Comparison of ENCODE assay signal across 13 cellular contexts in genomic region chr9:2220036-2220435, GRCh38.
DNase-seq lines count a peak whose midpoint lies in the region; ATAC-seq, FAIRE-seq and TF ChIP-seq lines count a peak whose summit lies in the region.
"Had no signal": no experiment of that assay in that cellular context is flagged by ENCODE, and none has a peak within 500 bp of the region (broad histone marks: within the 10 kb centered on the region; RNA-seq: fewer than 3 reads in every experiment).

No MANE protein-coding gene starts in this region.

- H2AFZ ChIP-seq in GM23248 (no peak overlapping the region), PC-3 (ENCODE audit: low read length) (peak overlapping the region; percentile 5; the same call in 1 of the 2 replicates), K562 (ENCODE audit: low read depth, low read length) (no peak overlapping the region)

- peak; percentile 48 for DNase-seq in Daoy (ENCODE audit: low read depth)
- DNase-seq in GM23248: peak; percentile 15
- DNase-seq in PC-3: peak; percentile 68
- no peak for DNase-seq in K562 (ENCODE audit: extremely low read depth in 1 of 4, low spot score in 3 of 4)
- no peak for DNase-seq in NCI-H187 (lab: John Stamatoyannopoulos, UW)
- no peak for DNase-seq in activated naive CD4-positive, alpha-beta T cell treated with Interleukin-2 at 50 U/mL for 16 hours
- DNase-seq in mesendoderm: no peak
- DNase-seq: ACHN; CD4-positive, CD25-positive, alpha-beta regulatory T cell; GDM1 had no signal

- H3K4ac ChIP-seq in mesendoderm (ENCODE audit: low read depth, low read length): no peak overlapping the region

- WGBS in GM23248 (ENCODE audit: low coverage in 1 of 2, low lambda C conversion rate in 2 of 2, missing lambda C conversion rate in 2 of 2), 2 experiments: 61 to 63% methylated on average over 3 of the region's 3 CpGs
- WGBS in K562 (ENCODE audit: insufficient coverage, low coverage, missing lambda C conversion rate): 0% methylated on average over 3 of the region's 3 CpGs
- WGBS in mesendoderm (ENCODE audit: extremely low coverage, insufficient coverage, low lambda C conversion rate): no CpG with 5 or more reads among the region's 3 CpGs

- intact Hi-C loops in PC-3 (cut with micrococcal nuclease): no loop called here
- intact Hi-C loops in K562 (cut with micrococcal nuclease): no loop called here

- H3K56ac ChIP-seq in mesendoderm (ENCODE audit: low read length): no peak overlapping the region

- in situ Hi-C loops in GM23248 (cut with MboI) (no loop called here), K562 (cut with MboI) (no loop called here)

- no peaks in the 10 kb centered on the region for H3K79me2 ChIP-seq in GM23248 (ENCODE audit: insufficient read depth)
- H3K79me2 ChIP-seq in PC-3 (ENCODE audit: low read length): no peaks in the 10 kb centered on the region
- no peaks in the 10 kb centered on the region for H3K79me2 ChIP-seq in K562 (ENCODE audit: control insufficient read depth, insufficient read depth, low read length)
- H3K79me2 ChIP-seq in mesendoderm (ENCODE audit: control insufficient read depth, insufficient read depth, low read length): no peaks in the 10 kb centered on the region

- no peak for TF ChIP-seq POLR2A in K562 (conservative IDR thresholded peaks at IDR 0.05)

- H3K36me3 ChIP-seq in GM23248 (ENCODE audit: low read depth): no peaks in the 10 kb centered on the region
- H3K36me3 ChIP-seq in PC-3 (ENCODE audit: low read depth, low read length): no peaks in the 10 kb centered on the region
- H3K36me3 ChIP-seq in K562 (ENCODE audit: control insufficient read depth, insufficient read depth, low read length): no peaks in the 10 kb centered on the region
- H3K36me3 ChIP-seq in mesendoderm (ENCODE audit: control insufficient read depth, insufficient read depth, low read length): no peaks in the 10 kb centered on the region
- H3K36me3 ChIP-seq: BLaER1 treated with 17β-estradiol and CSF1 and Interleukin-3, amounts not matched to agents 10 nM and 100 nM had no signal

- TF ChIP-seq EP300 in K562 (IDR thresholded peaks at IDR 0.05; ENCODE audit: low read length): no peak

- H3K23ac ChIP-seq in mesendoderm (ENCODE audit: low read length): no peak overlapping the region

- H3K18ac ChIP-seq in mesendoderm (ENCODE audit: low read length): no peak overlapping the region

- no peak overlapping the region for H2AK5ac ChIP-seq in mesendoderm (ENCODE audit: low read length)

- CTCF ChIA-PET in PC-3 (lab: Charles Lee): no interaction called here
- CTCF ChIA-PET in K562 (lab: Yijun Ruan, JAX; ENCODE audit: low intra/inter-chr PET ratio): no interaction called here

- no TSS peak for BruUV-seq in PC-3 (replicated peaks; lab: Mats Ljungman, UMichigan)
- BruUV-seq in K562 (replicated peaks; lab: Mats Ljungman, UMichigan): no TSS peak

- ATAC-seq in PC-3: peak; percentile 66; the same call in 1 of the 2 replicates
- ATAC-seq in K562: no peak

- no peak overlapping the region for H2BK15ac ChIP-seq in mesendoderm (replicated peaks; ENCODE audit: low read depth)

- H3F3A ChIP-seq in GM23248 (ENCODE audit: insufficient read depth) (no peaks in the 10 kb centered on the region), PC-3 (ENCODE audit: low read length, unreplicated experiment) (no peaks in the 10 kb centered on the region)

- H3K4me2 ChIP-seq in GM23248 (ENCODE audit: unreplicated experiment): no peak overlapping the region
- no peak overlapping the region for H3K4me2 ChIP-seq in PC-3 (ENCODE audit: low read length)
- no peak overlapping the region for H3K4me2 ChIP-seq in K562 (ENCODE audit: insufficient read depth, low read length)
- no peak overlapping the region for H3K4me2 ChIP-seq in mesendoderm (ENCODE audit: low read length)
- H3K4me2 ChIP-seq: BLaER1 treated with 17β-estradiol and CSF1 and Interleukin-3, amounts not matched to agents 10 nM and 100 nM had no signal

- H3K79me1 ChIP-seq in mesendoderm (ENCODE audit: low read length): no peaks in the 10 kb centered on the region

- H2BK5ac ChIP-seq in mesendoderm (ENCODE audit: low read length): no peak overlapping the region

- FAIRE-seq in K562 (lab: Jason Lieb, UNC): no peak
- FAIRE-seq: GM12892, H54 had no signal

- H4K5ac ChIP-seq in mesendoderm (ENCODE audit: low read length): no peak overlapping the region

- H3K4me3 ChIP-seq in GM23248: no peak overlapping the region
- no peak overlapping the region for H3K4me3 ChIP-seq in PC-3 (ENCODE audit: low read length)
- no peak overlapping the region for H3K4me3 ChIP-seq in K562
- H3K4me3 ChIP-seq in mesendoderm (ENCODE audit: low read length): no peak overlapping the region
- H3K4me3 ChIP-seq: BLaER1 treated with 17β-estradiol and CSF1 and Interleukin-3, amounts not matched to agents 10 nM and 100 nM had no signal

- H3K27ac ChIP-seq in GM23248: no peak overlapping the region
- H3K27ac ChIP-seq in PC-3 (ENCODE audit: low read length): peak overlapping the region; percentile 32
- H3K27ac ChIP-seq in K562 (ENCODE audit: extremely low read depth, low read depth, low read length): no peak overlapping the region
- no peak overlapping the region for H3K27ac ChIP-seq in mesendoderm (ENCODE audit: low read depth, low read length)
- H3K27ac ChIP-seq: BLaER1 treated with 17β-estradiol and CSF1 and Interleukin-3, amounts not matched to agents 10 nM and 100 nM had no signal

- H3K9me3 ChIP-seq in GM23248 (ENCODE audit: low read depth): no peaks in the 10 kb centered on the region
- no peaks in the 10 kb centered on the region for H3K9me3 ChIP-seq in PC-3 (ENCODE audit: low read length)
- H3K9me3 ChIP-seq in K562 (replicated peaks; ENCODE audit: control insufficient read depth, insufficient read depth, low read depth, low read length): no peaks in the 10 kb centered on the region; the same call in 1 of the 2 replicates

- H3K27me3 ChIP-seq in GM23248 (replicated peaks; ENCODE audit: insufficient read depth) (no peaks in the 10 kb centered on the region), PC-3 (ENCODE audit: low read length) (no peaks in the 10 kb centered on the region), K562 (ENCODE audit: control insufficient read depth in 2 of 2, insufficient read depth in 2 of 2, low read length in 2 of 2) (no peaks in the 10 kb centered on the region), mesendoderm (ENCODE audit: insufficient read depth, low read length, poor library complexity) (no peaks in the 10 kb centered on the region)
- H3K27me3 ChIP-seq: BLaER1 treated with 17β-estradiol and CSF1 and Interleukin-3, amounts not matched to agents 10 nM and 100 nM had no signal

- H4K20me1 ChIP-seq in GM23248 (ENCODE audit: insufficient read depth): no peaks in the 10 kb centered on the region
- H4K20me1 ChIP-seq in PC-3 (ENCODE audit: low read length): no peaks in the 10 kb centered on the region
- H4K20me1 ChIP-seq in K562 (replicated peaks; ENCODE audit: control insufficient read depth, insufficient read depth, low read length): no peaks in the 10 kb centered on the region
- H4K20me1 ChIP-seq: BLaER1 treated with 17β-estradiol and CSF1 and Interleukin-3, amounts not matched to agents 10 nM and 100 nM had no signal

- TF ChIP-seq CTCF in PC-3 (conservative IDR thresholded peaks at IDR 0.05; ENCODE audit: low read depth, low read length) (no peak), K562 (IDR thresholded peaks at IDR 0.05 in 2 of 3, conservative IDR thresholded peaks at IDR 0.05 in 1 of 3; ENCODE audit: insufficient read depth in 2 of 3, low read depth in 1 of 3, low read length in 3 of 3) (no peak)

- no peak for TF ChIP-seq RAD21 in K562 (CRISPR knock-in tag; conservative IDR thresholded peaks at IDR 0.05 in 1 of 2, IDR thresholded peaks at IDR 0.05 in 1 of 2)

- H3K4me1 ChIP-seq in GM23248 (ENCODE audit: insufficient read depth) (no peaks in the 10 kb centered on the region), PC-3 (ENCODE audit: insufficient read depth, low read length) (peaks cover 15% of the 10 kb centered on the region), K562 (replicated peaks in 1 of 2; ENCODE audit: control insufficient read depth in 2 of 2, insufficient read depth in 2 of 2, low read length in 2 of 2) (no peaks in the 10 kb centered on the region), mesendoderm (ENCODE audit: control insufficient read depth, low read depth, low read length) (no peaks in the 10 kb centered on the region)
- H3K4me1 ChIP-seq: BLaER1 treated with 17β-estradiol and CSF1 and Interleukin-3, amounts not matched to agents 10 nM and 100 nM had no signal

- H2BK120ac ChIP-seq in mesendoderm (ENCODE audit: low read depth, low read length): no peak overlapping the region

- H4K8ac ChIP-seq in mesendoderm (ENCODE audit: low read depth, low read length): no peak overlapping the region

- H3K9me2 ChIP-seq in GM23248 (ENCODE audit: insufficient read depth) (no peaks in the 10 kb centered on the region), PC-3 (replicated peaks; ENCODE audit: low read length) (no peaks in the 10 kb centered on the region)

- no peak overlapping the region for H3K9ac ChIP-seq in GM23248
- no peak overlapping the region for H3K9ac ChIP-seq in PC-3 (ENCODE audit: low read length)
- H3K9ac ChIP-seq in K562 (ENCODE audit: insufficient read depth in 1 of 2, low read depth in 2 of 2, low read length in 2 of 2): no peak overlapping the region
- H3K9ac ChIP-seq in mesendoderm (ENCODE audit: low read length): no peak overlapping the region
- H3K9ac ChIP-seq: BLaER1 treated with 17β-estradiol and CSF1 and Interleukin-3, amounts not matched to agents 10 nM and 100 nM had no signal

- H3K9me1 ChIP-seq in K562 (ENCODE audit: control insufficient read depth, insufficient read depth, low read length): no peaks in the 10 kb centered on the region

- POLR2A ChIA-PET in PC-3 (lab: Charles Lee; ENCODE audit: unreplicated experiment): no interaction called here
- POLR2A ChIA-PET in K562 (lab: Yijun Ruan, JAX): no interaction called here

TF ChIP-seq in K562, 482 proteins besides CTCF, POLR2A, EP300 and RAD21:
- TF ChIP-seq SPI1 (IDR thresholded peaks at IDR 0.05; ENCODE audit: borderline replicate concordance, low read depth, low read length) (no peak), FOSL1 (tag; conservative IDR thresholded peaks at IDR 0.05) (peak; percentile 76)
TF ChIP-seq in K562: peak in this region for 1.

Comparison
In these comparisons a context has a peak if more than half of its experiments do, and no peak if none do; other contexts are left out.
1. DNase-seq: peak in Daoy (single experiment), GM23248 (single experiment) and PC-3 (single experiment); none in K562 (0 of 4), NCI-H187 (0 of 2), activated naive CD4-positive, alpha-beta T cell treated with Interleukin-2 at 50 U/mL for 16 hours (single experiment) and mesendoderm (single experiment).